ENCODE assay signal across 8 cellular contexts in genomic region chr11:15770798-15771414, GRCh38.
DNase-seq lines count a peak whose midpoint lies in the region; FAIRE-seq and TF ChIP-seq lines count a peak whose summit lies in the region.

No MANE protein-coding gene starts in this region.

- H3K4me2 ChIP-seq in keratinocyte (ENCODE audit: control insufficient read depth, extremely low read depth, insufficient read depth, low read depth, low read length) = no peak overlapping the region

- TF ChIP-seq EP300 in tibial nerve (IDR thresholded peaks at IDR 0.05) = no peak

- no peaks in the 10 kb centered on the region for H3K9me3 ChIP-seq in adrenal gland (replicated peaks in 1 of 3)
- no peaks in the 10 kb centered on the region for H3K9me3 ChIP-seq in keratinocyte (ENCODE audit: control insufficient read depth, low read depth, low read length)
- H3K9me3 ChIP-seq in tibial nerve = peaks cover 0 to 15% (median 0%) of the 10 kb centered on the region in 4 donors

- no peak overlapping the region for H3K27ac ChIP-seq in adrenal gland
- H3K27ac ChIP-seq in keratinocyte (ENCODE audit: control insufficient read depth, insufficient read depth, low read length) = no peak overlapping the region
- no peak overlapping the region for H3K27ac ChIP-seq in tibial nerve

- no peaks in the 10 kb centered on the region for H3K36me3 Mint-ChIP-seq in activated naive CD4-positive, alpha-beta T cell treated with anti-CD3 and anti-CD28 coated beads, Interleukin-2, amount 10 ng/mL, durations not matched to agents 7 days and 5 days

- H3K4me3 ChIP-seq in Jurkat, Clone E6-1 (ENCODE audit: low read length) = no peak overlapping the region
- no peak overlapping the region for H3K4me3 ChIP-seq in adrenal gland
- no peak overlapping the region for H3K4me3 ChIP-seq in keratinocyte (ENCODE audit: control insufficient read depth in 2 of 3, extremely low read depth in 1 of 3, insufficient read depth in 2 of 3, low read depth in 1 of 3, low read length in 3 of 3)
- H3K4me3 ChIP-seq in tibial nerve = no peak overlapping the region

- H3K9me1 ChIP-seq in keratinocyte (ENCODE audit: control insufficient read depth, extremely low read depth, insufficient read depth, low read length) = no peaks in the 10 kb centered on the region

- no peaks in the 10 kb centered on the region for H3K9me3 Mint-ChIP-seq in activated naive CD4-positive, alpha-beta T cell treated with anti-CD3 and anti-CD28 coated beads, Interleukin-2, amount 10 ng/mL, durations not matched to agents 7 days and 5 days

- no peak overlapping the region for H3K27ac Mint-ChIP-seq in activated naive CD4-positive, alpha-beta T cell treated with anti-CD3 and anti-CD28 coated beads, Interleukin-2, amount 10 ng/mL, durations not matched to agents 7 days and 5 days

- H3K27me3 ChIP-seq in adrenal gland (no peaks in the 10 kb centered on the region), keratinocyte (ENCODE audit: control insufficient read depth, extremely low read depth, insufficient read depth, low read length) (peaks cover 6% of the 10 kb centered on the region), tibial nerve (no peaks in the 10 kb centered on the region)

- peak; percentile 24 for DNase-seq in activated naive CD4-positive, alpha-beta T cell treated with anti-CD3 and anti-CD28 coated beads, Interleukin-2, amount 10 ng/mL, durations not matched to agents 7 days and 5 days
- no peak for DNase-seq in activated naive CD4-positive, alpha-beta T cell treated with anti-CD3 and anti-CD28 coated beads, Interleukin-2, amount 50 U/mL, for 16 hours
- DNase-seq in Jurkat, Clone E6-1 (ENCODE audit: low read depth, low spot score) = peak; percentile 12
- peak in 5 of 7 donors; percentile 24 to 66 (median 49) for DNase-seq in adrenal gland
- DNase-seq in keratinocyte (ENCODE audit: low read depth, low spot score) = no peak
- DNase-seq in tibial nerve (ENCODE audit: low spot score in 2 of 2) = peak in 1 of 2 donors; percentile 56
- DNase-seq in amniotic stem cell (lab: John Stamatoyannopoulos, UW) = no peak
- DNase-seq in NCI-H128 (lab: John Stamatoyannopoulos, UW; ENCODE audit: unreplicated experiment) = no peak

- TF ChIP-seq CTCF in adrenal gland (IDR thresholded peaks at IDR 0.05) = peak; percentile 20 to 52 (median 46)
- peak; percentile 58 to 75 (median 69) for TF ChIP-seq CTCF in keratinocyte (optimal IDR thresholded peaks at IDR 0.05 in 1 of 3, IDR thresholded peaks at IDR 0.05 in 1 of 3, conservative IDR thresholded peaks at IDR 0.05 in 1 of 3; ENCODE audit: extremely low read depth in 1 of 3, insufficient read depth in 2 of 3, low read length in 3 of 3)
- peak in 4 of 5 experiments; percentile 33 to 50 (median 43) for TF ChIP-seq CTCF in tibial nerve (IDR thresholded peaks at IDR 0.05)

- no peaks in the 10 kb centered on the region for H3K4me1 Mint-ChIP-seq in activated naive CD4-positive, alpha-beta T cell treated with anti-CD3 and anti-CD28 coated beads, Interleukin-2, amount 10 ng/mL, durations not matched to agents 7 days and 5 days

- H2AFZ ChIP-seq in keratinocyte (ENCODE audit: control insufficient read depth, low read length) = no peak overlapping the region

- CTCF ChIA-PET in activated naive CD4-positive, alpha-beta T cell treated with anti-CD3 and anti-CD28 coated beads, Interleukin-2, amount 10 ng/mL, durations not matched to agents 7 days and 5 days (lab: Charles Lee) = interaction anchor here (1.3 kb wide), 1 partner anchor 16 kb away, joined by 3 read pairs; no protein-coding TSS in a partner anchor

- H3K4me1 ChIP-seq in adrenal gland (replicated peaks in 1 of 2) (peaks cover 9 to 26% of the 10 kb centered on the region in 2 donors), keratinocyte (ENCODE audit: control insufficient read depth, extremely low read depth, insufficient read depth, low read length) (peaks cover 5% of the 10 kb centered on the region), tibial nerve (peaks cover 0 to 18% (median 3%) of the 10 kb centered on the region in 4 donors)

- WGBS in adrenal gland, 4 donors = 92 to 100% (median 99%) methylated on average over 1 of the region's 1 CpG
- 96 to 100% methylated on average over 1 of the region's 1 CpG for WGBS in tibial nerve, 2 donors

- H3K4me3 Mint-ChIP-seq in activated naive CD4-positive, alpha-beta T cell treated with anti-CD3 and anti-CD28 coated beads, Interleukin-2, amount 10 ng/mL, durations not matched to agents 7 days and 5 days = no peak overlapping the region

- no peaks in the 10 kb centered on the region for H3K79me2 ChIP-seq in keratinocyte (ENCODE audit: control insufficient read depth, insufficient read depth, low read length)

- dilution Hi-C loops in keratinocyte (cut with MboI; ENCODE audit: extremely low pct_ligation_motif_present, low sequenced_read_pairs) = no loop called here

- H4K20me1 ChIP-seq in keratinocyte (ENCODE audit: control insufficient read depth, extremely low read depth, insufficient read depth, low read length) = no peaks in the 10 kb centered on the region

- no peaks in the 10 kb centered on the region for H3K27me3 Mint-ChIP-seq in activated naive CD4-positive, alpha-beta T cell treated with anti-CD3 and anti-CD28 coated beads, Interleukin-2, amount 10 ng/mL, durations not matched to agents 7 days and 5 days

- no peak overlapping the region for H3K9ac ChIP-seq in keratinocyte (ENCODE audit: control insufficient read depth, extremely low read depth, insufficient read depth, low read length)

- peak; percentile 26 for FAIRE-seq in keratinocyte (lab: Jason Lieb, UNC)

- no peaks in the 10 kb centered on the region for H3K36me3 ChIP-seq in adrenal gland (replicated peaks in 1 of 2)
- no peaks in the 10 kb centered on the region for H3K36me3 ChIP-seq in keratinocyte (ENCODE audit: control insufficient read depth in 2 of 2, extremely low read depth in 1 of 2, insufficient read depth in 2 of 2, low read length in 2 of 2)
- no peaks in the 10 kb centered on the region for H3K36me3 ChIP-seq in tibial nerve

- intact Hi-C loops in adrenal gland (cut with DNase I) = no loop called here

- TF ChIP-seq POLR2A in adrenal gland (IDR thresholded peaks at IDR 0.05) (no peak), tibial nerve (IDR thresholded peaks at IDR 0.05) (no peak)

Comparison
In these comparisons a context has a peak if more than half of its experiments do, and no peak if none do; other contexts are left out.
1. DNase-seq: peak in activated naive CD4-positive, alpha-beta T cell treated with anti-CD3 and anti-CD28 coated beads, Interleukin-2, amount 10 ng/mL, durations not matched to agents 7 days and 5 days (single experiment), Jurkat, Clone E6-1 (single experiment) and adrenal gland (5 of 7); none in activated naive CD4-positive, alpha-beta T cell treated with anti-CD3 and anti-CD28 coated beads, Interleukin-2, amount 50 U/mL, for 16 hours (single experiment), keratinocyte (single experiment), amniotic stem cell (single experiment) and NCI-H128 (single experiment).
2. Peak in every context shown above with its lines, with median percentiles within 50 percentile points of each other: CTCF ChIP-seq.